9 cellular contexts compared by ENCODE assay signal in genomic region chr6:112087136-112087908, GRCh38. TPM values are rescaled to one million over a fixed set of nuclear protein-coding genes. Genes with fewer than 3 reads are reported as not detected.
DNase-seq lines count a peak whose midpoint lies in the region; ATAC-seq and TF ChIP-seq lines count a peak whose summit lies in the region.
"Had no signal": no experiment of that assay in that cellular context is flagged by ENCODE, and none has a peak within 500 bp of the region (broad histone marks: within the 10 kb centered on the region; RNA-seq: fewer than 3 reads in every experiment).

Gene FAM229B (plus strand): TSS chr6:112087591. CDS start chr6:112099284, 11,693 bp downstream.
Gene TUBE1 (minus strand): TSS chr6:112087482. CDS start chr6:112087434, 48 bp downstream.

- ATAC-seq in HG03457 (IDR thresholded peaks at IDR 0.05; ENCODE audit: unreplicated experiment), result peak; percentile 98
- ATAC-seq in left lung, result peak; percentile 99

- peak; percentile 56 for DNase-seq in GM19240 (ENCODE audit: insufficient read length, low spot score)
- peak; percentile 85 for DNase-seq in NCI-H524 treated with DMSO at 0.1 percent for 48 hours (lab: John Stamatoyannopoulos, UW)
- DNase-seq in activated CD4-positive, alpha-beta T cell treated with anti-CD3 and anti-CD28 coated beads, Interleukin-2, amount 10 ng/mL, durations not matched to agents 24 days and 14 days, result peak; percentile 96
- DNase-seq in dermis microvascular lymphatic vessel endothelial cell (ENCODE audit: low read depth in 2 of 2), result peak; percentile 97
- peak; percentile 95 to 97 for DNase-seq in left lung
- peak; percentile 80 for DNase-seq in stimulated activated CD4-positive, alpha-beta T cell treated with anti-CD3 and anti-CD28 coated beads, Interleukin-2, amount 100 ng/mL, for 48 hours

- peak within 1 kb of the TSS; percentile 72 to 88 (median 83) for H3K9ac ChIP-seq in BLaER1 treated with 17β-estradiol and CSF1 and Interleukin-3, amounts not matched to agents 10 nM and 100 nM

- no peaks in the 10 kb centered on the region for H3K27me3 ChIP-seq in BLaER1 treated with 17β-estradiol and CSF1 and Interleukin-3, amounts not matched to agents 10 nM and 100 nM
- no peaks in the 10 kb centered on the region for H3K27me3 ChIP-seq in left lung

- peaks cover 7% of the 10 kb centered on the region for H3K4me1 Mint-ChIP-seq in activated CD4-positive, alpha-beta T cell treated with anti-CD3 and anti-CD28 coated beads, Interleukin-2, amount 10 ng/mL, durations not matched to agents 24 days and 14 days

- H3K27ac ChIP-seq in BLaER1 treated with 17β-estradiol and CSF1 and Interleukin-3, amounts not matched to agents 10 nM and 100 nM, result peak within 1 kb of the TSS; percentile 57 to 79 (median 74); a peak in 21 of 22 replicates
- H3K27ac ChIP-seq in left lung, result peak within 1 kb of the TSS; percentile 81 to 84

- H3K27ac Mint-ChIP-seq in activated CD4-positive, alpha-beta T cell treated with anti-CD3 and anti-CD28 coated beads, Interleukin-2, amount 10 ng/mL, durations not matched to agents 24 days and 14 days, result no peak within 1 kb of the TSS
- H3K27ac Mint-ChIP-seq: nephron had no signal

- H3K27me3 Mint-ChIP-seq in activated CD4-positive, alpha-beta T cell treated with anti-CD3 and anti-CD28 coated beads, Interleukin-2, amount 10 ng/mL, durations not matched to agents 24 days and 14 days, result peaks cover 35% of the 10 kb centered on the region

- no peaks in the 10 kb centered on the region for H3K9me3 ChIP-seq in BLaER1 treated with 17β-estradiol and CSF1 and Interleukin-3, amounts not matched to agents 10 nM and 100 nM (replicated peaks in 1 of 11)
- H3K9me3 ChIP-seq in left lung, result no peaks in the 10 kb centered on the region

- peak within 1 kb of the TSS; percentile 67 to 93 (median 85) for H3K4me2 ChIP-seq in BLaER1 treated with 17β-estradiol and CSF1 and Interleukin-3, amounts not matched to agents 10 nM and 100 nM

- H3K4me3 ChIP-seq in BLaER1 treated with 17β-estradiol and CSF1 and Interleukin-3, amounts not matched to agents 10 nM and 100 nM, result peak within 1 kb of the TSS; percentile 74 to 91 (median 83)
- H3K4me3 ChIP-seq in left lung, result peak within 1 kb of the TSS; percentile 80 to 85

- TF ChIP-seq CTCF in left lung (IDR thresholded peaks at IDR 0.05), result no peak

- peaks cover 5 to 17% (median 13%) of the 10 kb centered on the region in 10 experiments; a peak in 19 of 20 replicates for H3K4me1 ChIP-seq in BLaER1 treated with 17β-estradiol and CSF1 and Interleukin-3, amounts not matched to agents 10 nM and 100 nM
- peaks cover 4 to 15% of the 10 kb centered on the region in 2 donors for H3K4me1 ChIP-seq in left lung

- no peaks in the 10 kb centered on the region for H4K20me1 ChIP-seq in BLaER1 treated with 17β-estradiol and CSF1 and Interleukin-3, amounts not matched to agents 10 nM and 100 nM

- no peaks in the 10 kb centered on the region for H3K9me3 Mint-ChIP-seq in activated CD4-positive, alpha-beta T cell treated with anti-CD3 and anti-CD28 coated beads, Interleukin-2, amount 10 ng/mL, durations not matched to agents 24 days and 14 days
- H3K9me3 Mint-ChIP-seq: nephron had no signal

- H3K4me3 Mint-ChIP-seq in activated CD4-positive, alpha-beta T cell treated with anti-CD3 and anti-CD28 coated beads, Interleukin-2, amount 10 ng/mL, durations not matched to agents 24 days and 14 days, result no peak within 1 kb of the TSS

- intact Hi-C loops in activated CD4-positive, alpha-beta T cell treated with anti-CD3 and anti-CD28 coated beads, Interleukin-2, amount 10 ng/mL, durations not matched to agents 24 days and 14 days (cut with micrococcal nuclease), result loop anchor here (1.0 to 5.0 kb wide), 4 partner anchors 67 to 605 kb away; partner anchors contain the start of genes FYN and REV3L
- intact Hi-C loops in left lung (cut with DNase I), result no loop called here

- H3K36me3 Mint-ChIP-seq in activated CD4-positive, alpha-beta T cell treated with anti-CD3 and anti-CD28 coated beads, Interleukin-2, amount 10 ng/mL, durations not matched to agents 24 days and 14 days (ENCODE audit: low read depth), result peaks cover 7% of the 10 kb centered on the region

- H3K36me3 ChIP-seq in BLaER1 treated with 17β-estradiol and CSF1 and Interleukin-3, amounts not matched to agents 10 nM and 100 nM, result peaks cover 0 to 30% (median 14%) of the 10 kb centered on the region in 11 experiments; a peak in 8 of 22 replicates
- peaks cover 0 to 6% of the 10 kb centered on the region in 2 donors for H3K36me3 ChIP-seq in left lung

RNA-seq across cellular contexts. Expression of gene FAM229B, which starts in this region (rescaled TPM):
- 0.91 and 0.97 TPM in 2 replicates for total RNA-seq in activated CD4-positive, alpha-beta T cell treated with anti-CD3 and anti-CD28 coated beads, Interleukin-2, amount 10 ng/mL, durations not matched to agents 24 days and 14 days
- total RNA-seq in dermis microvascular lymphatic vessel endothelial cell (6.4 and 7.0 TPM in 2 replicates), left lung (10 to 100 TPM; 15.3 to 15.6 TPM)

RNA-seq across cellular contexts. Expression of gene TUBE1, which starts in this region (rescaled TPM):
- 24.3 and 30.1 TPM in 2 replicates for total RNA-seq in activated CD4-positive, alpha-beta T cell treated with anti-CD3 and anti-CD28 coated beads, Interleukin-2, amount 10 ng/mL, durations not matched to agents 24 days and 14 days
- 8.5 and 8.7 TPM in 2 replicates for total RNA-seq in dermis microvascular lymphatic vessel endothelial cell
- 10 to 100 TPM; 14.2 to 19.0 TPM for total RNA-seq in left lung

Comparison
In these comparisons a context has a peak if more than half of its experiments do, and no peak if none do; other contexts are left out.
1. Peak in every context shown above with its lines: DNase-seq, ATAC-seq, H3K4me3 ChIP-seq and H3K27ac ChIP-seq.